In the genomic region with DNA sequence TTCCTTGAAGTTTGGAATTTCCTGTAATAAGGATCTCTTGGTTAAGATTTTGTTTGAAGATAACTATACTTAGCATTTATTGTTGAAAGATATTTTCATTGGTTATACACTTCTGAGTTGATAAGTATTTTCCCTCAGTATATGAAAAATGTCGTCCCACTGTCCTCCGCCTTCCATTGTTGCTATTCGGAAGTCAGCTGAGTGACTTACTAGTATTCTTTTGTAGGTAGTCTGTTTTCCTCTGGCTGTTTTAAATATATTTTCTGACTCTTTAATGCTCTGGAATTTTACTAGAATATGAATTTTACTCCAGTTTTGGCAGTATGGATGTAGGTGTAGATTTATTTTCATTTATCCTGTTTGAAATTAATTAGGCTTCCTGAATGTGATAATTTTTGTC, we compare ENCODE assay signal across 19 cellular contexts.
DNase-seq lines count a peak whose midpoint lies in the region; ATAC-seq, FAIRE-seq and TF ChIP-seq lines count a peak whose summit lies in the region.
"Had no signal": no experiment of that assay in that cellular context is flagged by ENCODE, and none has a peak within 500 bp of the region (broad histone marks: within the 10 kb centered on the region; RNA-seq: fewer than 3 reads in every experiment).

No MANE protein-coding gene starts in this region.

- TF ChIP-seq CTCF in HepG2 (CRISPR knock-in tag; IDR thresholded peaks at IDR 0.05) (no peak), right lobe of liver (IDR thresholded peaks at IDR 0.05) (no peak), WTC11 (IDR thresholded peaks at IDR 0.05) (no peak)

- no peak for TF ChIP-seq POLR2A in HepG2 (IDR thresholded peaks at IDR 0.05; ENCODE audit: insufficient read depth in 1 of 2, low read depth in 2 of 2, low read length in 2 of 2)
- no peak for TF ChIP-seq POLR2A in right lobe of liver (IDR thresholded peaks at IDR 0.05)

- H3K9me3 Mint-ChIP-seq in WTC11 = peaks cover 33% of the 10 kb centered on the region

- H3K36me3 ChIP-seq in HepG2 (replicated peaks in 1 of 2; ENCODE audit: control insufficient read depth in 1 of 2, insufficient read depth in 2 of 2, low read length in 2 of 2) = no peaks in the 10 kb centered on the region
- no peaks in the 10 kb centered on the region for H3K36me3 ChIP-seq in right lobe of liver

- no peaks in the 10 kb centered on the region for H3K79me2 ChIP-seq in HepG2 (ENCODE audit: insufficient read depth, low read length)

- peaks cover 29% of the 10 kb centered on the region for H3K36me3 Mint-ChIP-seq in WTC11
- H3K36me3 Mint-ChIP-seq: CD8-positive, alpha-beta memory T cell had no signal

- H4K20me1 ChIP-seq in HepG2 (ENCODE audit: insufficient read depth, low read length) = no peaks in the 10 kb centered on the region

- H3K27me3 ChIP-seq in HepG2 (ENCODE audit: control insufficient read depth in 1 of 2, insufficient read depth in 2 of 2, low read length in 2 of 2) = no peaks in the 10 kb centered on the region
- no peaks in the 10 kb centered on the region for H3K27me3 ChIP-seq in right lobe of liver

- no peak for FAIRE-seq in HepG2 (lab: Jason Lieb, UNC)

- H3K4me3 ChIP-seq in HepG2 (replicated peaks in 1 of 3; ENCODE audit: insufficient read depth in 1 of 3, low read depth in 2 of 3, low read length in 3 of 3) (no peak overlapping the region), right lobe of liver (no peak overlapping the region)

- TF ChIP-seq RAD21 in HepG2 (CRISPR knock-in tag; IDR thresholded peaks at IDR 0.05) = no peak

- POLR2A ChIA-PET in HepG2 (lab: Yijun Ruan, JAX) = no interaction called here
- POLR2A ChIA-PET in WTC11 (lab: Charles Lee) = no interaction called here

- H3K4me1 Mint-ChIP-seq in WTC11 = no peaks in the 10 kb centered on the region
- H3K4me1 Mint-ChIP-seq: CD8-positive, alpha-beta memory T cell had no signal

- intact Hi-C loops in HepG2 (cut with micrococcal nuclease; ENCODE audit: unreplicated experiment) (no loop called here), right lobe of liver (cut with DNase I) (no loop called here)

- H3K4me1 ChIP-seq in HepG2 (ENCODE audit: insufficient read depth, low read length) (no peaks in the 10 kb centered on the region), right lobe of liver (no peaks in the 10 kb centered on the region)

- no peak for ATAC-seq in HepG2
- no peak for ATAC-seq in right lobe of liver
- no peak for ATAC-seq in WTC11
- ATAC-seq: PC-3 had no signal

- in situ Hi-C loops in HepG2 (cut with HindIII; ENCODE audit: extremely low pct_ligation_motif_present, low pct_unique_long_range_greater_than_20kb) = no loop called here

- H3K27ac ChIP-seq in HepG2 (ENCODE audit: extremely low read length, insufficient read depth, low read length) (no peak overlapping the region), right lobe of liver (no peak overlapping the region)
- H3K27ac ChIP-seq: KMS-11 had no signal

- no peak overlapping the region for H2AFZ ChIP-seq in HepG2 (ENCODE audit: low read length)

- H3K9ac ChIP-seq in HepG2 (ENCODE audit: insufficient read depth, low read depth, low read length) = no peak overlapping the region
- H3K9ac ChIP-seq: KMS-11 had no signal

- TF ChIP-seq EP300 in HepG2 (IDR thresholded peaks at IDR 0.05; ENCODE audit: low read depth in 2 of 2, low read length in 2 of 2) (no peak), HepG2 (CRISPR knock-in tag; IDR thresholded peaks at IDR 0.05; ENCODE audit: borderline replicate concordance) (no peak)

- peaks cover 16% of the 10 kb centered on the region for H3K9me3 ChIP-seq in HepG2 (ENCODE audit: low read length)
- H3K9me3 ChIP-seq in right lobe of liver = peaks cover 0 to 6% (median 0%) of the 10 kb centered on the region in 4 donors

- no peak overlapping the region for H3K27ac Mint-ChIP-seq in WTC11
- H3K27ac Mint-ChIP-seq: CD8-positive, alpha-beta memory T cell had no signal

- BruUV-seq in HepG2 (replicated peaks; lab: Mats Ljungman, UMichigan) = no TSS peak

- no peaks in the 10 kb centered on the region; the same call in 1 of the 2 replicates for H3K27me3 Mint-ChIP-seq in WTC11 (ENCODE audit: low read depth)
- H3K27me3 Mint-ChIP-seq: CD8-positive, alpha-beta memory T cell had no signal

- 73% methylated on average over 3 of the region's 3 CpGs for WGBS in HepG2 (ENCODE audit: low lambda C conversion rate)
- WGBS in right lobe of liver (ENCODE audit: insufficient coverage, low coverage, low lambda C conversion rate, missing lambda C conversion rate) = 100% methylated on average over 3 of the region's 3 CpGs

- H3K4me3 Mint-ChIP-seq in WTC11 = no peak overlapping the region
- H3K4me3 Mint-ChIP-seq: CD8-positive, alpha-beta memory T cell had no signal

- CTCF ChIA-PET in HepG2 (lab: Yijun Ruan, JAX; ENCODE audit: low intra/inter-chr PET ratio, low total read pairs) = no interaction called here
- CTCF ChIA-PET in WTC11 (lab: Charles Lee) = no interaction called here

- DNase-seq in HepG2 (ENCODE audit: low spot score) (no peak), right lobe of liver (no peak), MV-4-11 (lab: John Stamatoyannopoulos, UW) (peak; percentile 37), WTC11 (ENCODE audit: low spot score) (no peak), hepatic stellate cell (ENCODE audit: low spot score) (no peak), germinal center (ENCODE audit: low spot score) (no peak)
- no peak for DNase-seq in activated CD8-positive, alpha-beta memory T cell treated with anti-CD3 and anti-CD28 coated beads, Interleukin-2, amount 50 U/mL, for 4 hours
- DNase-seq: ACHN; C1 segment of cervical spinal cord; CD8-positive, alpha-beta memory T cell; GF-D8; HCEC 1CT; NCI-H1417 treated with DMSO at 0.1 percent for 48 hours; NCI-H187 treated with DMSO at 0.1 percent for 48 hours; NCI-H2171; NCI-H526; PC-3; T-helper 2 cell had no signal

- no peak overlapping the region for H3K4me2 ChIP-seq in HepG2 (ENCODE audit: low read depth, low read length)
- H3K4me2 ChIP-seq: KMS-11 had no signal

TF ChIP-seq in HepG2, 621 proteins besides CTCF, POLR2A, EP300 and RAD21:
- TF ChIP-seq XRCC5 (optimal IDR thresholded peaks at IDR 0.05; ENCODE audit: low read length) (no peak), ZNF317 (CRISPR knock-in tag; IDR thresholded peaks at IDR 0.05) (peak; percentile 99)

TF ChIP-seq in WTC11, 78 proteins besides CTCF, POLR2A, EP300 and RAD21:
- TF ChIP-seq NFE2L1 (CRISPR knock-in tag; IDR thresholded peaks at IDR 0.05) (no peak), ZNF396 (CRISPR knock-in tag; IDR thresholded peaks at IDR 0.05; ENCODE audit: borderline replicate concordance) (no peak), ZNF317 (CRISPR knock-in tag; IDR thresholded peaks at IDR 0.05; ENCODE audit: borderline replicate concordance, low read depth) (peak; percentile 99)

Comparison
In these comparisons a context has a peak if more than half of its experiments do, and no peak if none do; other contexts are left out.
1. Of the 50 proteins assayed by ChIP-seq in both HepG2 and WTC11: peak only in HepG2: none; only in WTC11: none; in both: ZNF317; in neither: 49.